ENCODE assay signal across 7 cellular contexts in genomic region chr3:134374791-134375541, GRCh38. TPM values are rescaled to one million over a fixed set of nuclear protein-coding genes. Genes with fewer than 3 reads are reported as not detected.
A peak's percentile ranks its signal among the peaks of the same experiment; 100 is the strongest.
DNase-seq lines count a peak whose midpoint lies in the region; ATAC-seq, FAIRE-seq and TF ChIP-seq lines count a peak whose summit lies in the region.

No MANE protein-coding gene starts in this region.

- no peaks in the 10 kb centered on the region for H3K27me3 ChIP-seq in liver (ENCODE audit: control insufficient read depth in 4 of 4, insufficient read depth in 4 of 4, low read length in 3 of 4)
- no peaks in the 10 kb centered on the region for H3K27me3 ChIP-seq in thyroid gland

- H3K27ac ChIP-seq in caudate nucleus (ENCODE audit: low read depth, low read length) (peak overlapping the region; percentile 98), liver (ENCODE audit: low read depth in 1 of 2, low read length in 2 of 2) (peak overlapping the region; percentile 91), thyroid gland (peak overlapping the region; percentile 100)

- H3K4me3 ChIP-seq in liver (ENCODE audit: low read depth in 1 of 3, low read length in 3 of 3): peak overlapping the region; percentile 59 to 94 (median 82)
- H3K4me3 ChIP-seq in thyroid gland (replicated peaks in 1 of 3): peak overlapping the region in 1 of 3 donors; percentile 86

- TF ChIP-seq CTCF in liver (IDR thresholded peaks at IDR 0.05; ENCODE audit: low read depth, low read length, missing input control) (no peak), thyroid gland (IDR thresholded peaks at IDR 0.05) (peak in 3 of 6 experiments; percentile 3 to 22 (median 5))

- peak; percentile 32 for DNase-seq in NCI-H2107 treated with DMSO at 0.1 percent for 48 hours (lab: John Stamatoyannopoulos, UW; ENCODE audit: unreplicated experiment)
- peak in 7 of 61 donors; percentile 42 to 79 (median 71) for DNase-seq in caudate nucleus (lab: John Stamatoyannopoulos, UW)
- DNase-seq in thyroid gland: peak; percentile 83
- DNase-seq in NCI-H1694 treated with DMSO at 0.1 percent for 48 hours (lab: John Stamatoyannopoulos, UW): no peak

- TF ChIP-seq RAD21 in liver (IDR thresholded peaks at IDR 0.05): no peak

- 5% methylated on average over 30 of the region's 30 CpGs for WGBS in liver
- 10 to 15% methylated on average over 24 to 28 of the region's 30 CpGs for WGBS in thyroid gland, 2 donors

- FAIRE-seq in G401.6 (lab: Jason Lieb, UNC): peak; percentile 42

- TF ChIP-seq POLR2A in thyroid gland (IDR thresholded peaks at IDR 0.05): no peak

- H3K9ac ChIP-seq in liver (ENCODE audit: low read depth in 1 of 2, low read length in 2 of 2): peak overlapping the region in 1 of 2 donors; percentile 44

- H3K4me1 ChIP-seq in liver (ENCODE audit: control insufficient read depth in 4 of 4, insufficient read depth in 4 of 4, low read length in 3 of 4) (peaks cover 13 to 65% (median 58%) of the 10 kb centered on the region in 4 donors), thyroid gland (peaks cover 37 to 47% of the 10 kb centered on the region in 2 donors)

- intact Hi-C loops in thyroid gland (cut with DNase I): loop anchor here (5.0 kb wide), 2 partner anchors 63 to 102 kb away; no protein-coding TSS in a partner anchor

- H3K36me3 ChIP-seq in liver (ENCODE audit: control insufficient read depth in 4 of 4, insufficient read depth in 3 of 4, low read depth in 1 of 4, low read length in 3 of 4) (peaks cover 0 to 11% (median 5%) of the 10 kb centered on the region in 4 donors), thyroid gland (peaks cover 13 to 15% of the 10 kb centered on the region in 2 donors)

- no peak for ATAC-seq in GM18517 (IDR thresholded peaks at IDR 0.05; ENCODE audit: unreplicated experiment)

- H3K9me3 ChIP-seq in liver (ENCODE audit: control insufficient read depth in 4 of 4, low read length in 3 of 4) (no peaks in the 10 kb centered on the region), thyroid gland (no peaks in the 10 kb centered on the region)

TF ChIP-seq in liver, 16 proteins besides CTCF, POLR2A, EP300 and RAD21:
- TF ChIP-seq NR2F2 (IDR thresholded peaks at IDR 0.05): no peak
- peak in 1 of 2 donors; percentile 14 for TF ChIP-seq JUND (IDR thresholded peaks at IDR 0.05)
- TF ChIP-seq RXRA (IDR thresholded peaks at IDR 0.05): peak in 1 of 2 donors; percentile 40
- TF ChIP-seq HNF4A (conservative IDR thresholded peaks at IDR 0.05): peak; percentile 4 to 38

RNA-seq across cellular contexts. Expression of gene AMOTL2, which starts 0.7 kb away (rescaled TPM):
- 10 to 100 TPM in 1 of 2 donors, 1 to 10 TPM in 1; 5.0 to 16.7 TPM for total RNA-seq in liver
- polyA plus RNA-seq in liver: 10 to 100 TPM in 1 of 2 donors, 1 to 10 TPM in 1; 4.2 to 13.8 TPM
- total RNA-seq in thyroid gland: 100 to 1,000 TPM in 3 of 4 donors, 10 to 100 TPM in 1; 76.0 to 149 (median 117) TPM

Comparison
In these comparisons a context has a peak if more than half of its experiments do, and no peak if none do; other contexts are left out.
1. RNA of gene AMOTL2, which starts 0.7 kb away (total RNA-seq): 76.0 to 149 TPM in thyroid gland; 5.0 to 16.7 TPM in liver; every median in the first group is over 4 times any median in the second.
2. Peak in every context shown above with its lines, with median percentiles within 50 percentile points of each other: H3K27ac ChIP-seq.